ENCODE assay signal across 2 cellular contexts in the genomic region with DNA sequence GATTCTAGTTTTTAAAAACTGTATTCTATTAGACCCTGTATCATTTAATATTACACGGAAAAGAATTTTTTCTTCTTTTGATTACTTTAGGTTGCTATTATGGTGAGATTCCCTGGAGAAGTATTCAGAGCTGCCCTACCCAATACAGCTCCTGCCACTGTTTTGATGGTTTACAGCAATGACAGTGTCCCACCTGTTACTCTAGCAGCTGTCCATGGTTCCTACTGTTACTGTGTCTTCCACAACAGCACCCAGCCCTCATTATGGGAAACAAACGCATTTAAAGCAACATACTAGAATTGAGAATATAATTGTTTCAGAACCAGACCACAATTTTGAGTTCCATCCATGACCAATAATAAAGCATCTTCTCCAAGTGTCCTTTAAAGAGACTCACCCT.
TF ChIP-seq lines count a peak whose summit lies in the region.

No MANE protein-coding gene starts in this region.

TF ChIP-seq in Ishikawa, 13 proteins besides CTCF, POLR2A, EP300 and RAD21 (continued from another document):
- TF ChIP-seq, protein P1, sequence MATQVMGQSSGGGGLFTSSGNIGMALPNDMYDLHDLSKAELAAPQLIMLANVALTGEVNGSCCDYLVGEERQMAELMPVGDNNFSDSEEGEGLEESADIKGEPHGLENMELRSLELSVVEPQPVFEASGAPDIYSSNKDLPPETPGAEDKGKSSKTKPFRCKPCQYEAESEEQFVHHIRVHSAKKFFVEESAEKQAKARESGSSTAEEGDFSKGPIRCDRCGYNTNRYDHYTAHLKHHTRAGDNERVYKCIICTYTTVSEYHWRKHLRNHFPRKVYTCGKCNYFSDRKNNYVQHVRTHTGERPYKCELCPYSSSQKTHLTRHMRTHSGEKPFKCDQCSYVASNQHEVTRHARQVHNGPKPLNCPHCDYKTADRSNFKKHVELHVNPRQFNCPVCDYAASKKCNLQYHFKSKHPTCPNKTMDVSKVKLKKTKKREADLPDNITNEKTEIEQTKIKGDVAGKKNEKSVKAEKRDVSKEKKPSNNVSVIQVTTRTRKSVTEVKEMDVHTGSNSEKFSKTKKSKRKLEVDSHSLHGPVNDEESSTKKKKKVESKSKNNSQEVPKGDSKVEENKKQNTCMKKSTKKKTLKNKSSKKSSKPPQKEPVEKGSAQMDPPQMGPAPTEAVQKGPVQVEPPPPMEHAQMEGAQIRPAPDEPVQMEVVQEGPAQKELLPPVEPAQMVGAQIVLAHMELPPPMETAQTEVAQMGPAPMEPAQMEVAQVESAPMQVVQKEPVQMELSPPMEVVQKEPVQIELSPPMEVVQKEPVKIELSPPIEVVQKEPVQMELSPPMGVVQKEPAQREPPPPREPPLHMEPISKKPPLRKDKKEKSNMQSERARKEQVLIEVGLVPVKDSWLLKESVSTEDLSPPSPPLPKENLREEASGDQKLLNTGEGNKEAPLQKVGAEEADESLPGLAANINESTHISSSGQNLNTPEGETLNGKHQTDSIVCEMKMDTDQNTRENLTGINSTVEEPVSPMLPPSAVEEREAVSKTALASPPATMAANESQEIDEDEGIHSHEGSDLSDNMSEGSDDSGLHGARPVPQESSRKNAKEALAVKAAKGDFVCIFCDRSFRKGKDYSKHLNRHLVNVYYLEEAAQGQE (IDR thresholded peaks at IDR 0.05; ENCODE audit: low read depth) = peak; percentile 73

TF ChIP-seq in H1, 55 proteins besides CTCF, POLR2A, EP300 and RAD21 (continued from another document):
- TF ChIP-seq SAP30 (IDR thresholded peaks at IDR 0.05; ENCODE audit: insufficient read depth, insufficient replicate concordance, low read length) (peak; percentile 99), SIN3A (conservative IDR thresholded peaks at IDR 0.05 in 1 of 2, IDR thresholded peaks at IDR 0.05 in 1 of 2; ENCODE audit: low read depth in 1 of 2, low read length in 2 of 2) (peak; percentile 100)
